In the genomic region with DNA sequence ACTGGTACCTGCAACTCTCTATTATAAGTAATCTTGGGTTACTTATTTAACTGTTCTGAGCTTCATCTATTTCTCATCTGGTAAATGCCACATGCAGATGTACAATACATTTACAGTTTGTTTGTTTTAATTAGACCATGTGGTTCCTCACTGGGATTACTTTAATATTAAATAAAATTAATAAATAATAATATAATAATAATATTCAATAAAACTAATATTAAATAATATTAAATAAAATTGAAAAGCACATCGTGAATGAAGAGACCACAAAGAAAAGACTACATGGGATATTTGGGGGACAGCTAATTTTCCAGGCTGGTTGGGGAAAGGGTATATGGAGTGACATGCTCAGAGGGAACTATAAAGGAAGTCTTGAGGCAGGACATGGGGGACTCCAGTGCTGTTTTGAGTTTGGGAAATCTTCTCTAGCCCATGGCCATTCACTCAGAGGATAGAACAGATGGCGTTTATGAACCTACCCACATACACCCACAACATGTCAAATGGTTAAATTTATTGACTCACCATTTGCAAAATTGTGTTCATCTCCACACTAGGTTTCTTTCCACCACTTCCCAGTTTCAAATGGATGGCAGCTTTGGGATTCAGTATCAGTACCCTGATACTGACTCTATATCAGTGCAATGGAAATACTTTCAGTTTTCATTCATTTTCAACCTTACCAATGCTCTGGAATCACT, we compare ENCODE assay signal across 21 cellular contexts. TPM values are rescaled to one million over a fixed set of nuclear protein-coding genes. Genes with fewer than 3 reads are reported as not detected.
DNase-seq lines count a peak whose midpoint lies in the region; FAIRE-seq and TF ChIP-seq lines count a peak whose summit lies in the region.
"Had no signal": no experiment of that assay in that cellular context is flagged by ENCODE, and none has a peak within 500 bp of the region (broad histone marks: within the 10 kb centered on the region; RNA-seq: fewer than 3 reads in every experiment).

No MANE protein-coding gene starts in this region.

- POLR2A ChIA-PET in HEK293 (lab: Yijun Ruan, JAX), result no interaction called here

- H3K36me3 ChIP-seq in ACC112 (ENCODE audit: insufficient read depth, low read length) (no peaks in the 10 kb centered on the region), HEK293 (ENCODE audit: control insufficient read depth in 2 of 2, insufficient read depth in 1 of 2, low read length in 2 of 2) (no peaks in the 10 kb centered on the region), keratinocyte (ENCODE audit: control insufficient read depth in 2 of 2, extremely low read depth in 1 of 2, insufficient read depth in 2 of 2, low read length in 2 of 2) (no peaks in the 10 kb centered on the region)
- H3K36me3 ChIP-seq: BE2C; BLaER1 treated with 17β-estradiol and CSF1 and Interleukin-3, amounts not matched to agents 10 nM and 100 nM; HAP-1 had no signal

- DNase-seq in keratinocyte (ENCODE audit: low read depth, low spot score) (no peak), NCI-H2107 (lab: John Stamatoyannopoulos, UW) (no peak), RPMI8226 (no peak)
- no peak for DNase-seq in activated effector memory CD4-positive, alpha-beta T cell treated with anti-CD3 and anti-CD28 coated beads, Interleukin-2, amount 50 U/mL, for 16 hours
- DNase-seq: ACHN; AML-193; BE2C; CD4-positive, alpha-beta T cell; CD8-positive, alpha-beta memory T cell; DMS153; DND-41; GOT3 had no signal

- H3K9me3 ChIP-seq in HEK293 (ENCODE audit: control insufficient read depth, insufficient read depth, low read depth, low read length), result no peaks in the 10 kb centered on the region
- H3K9me3 ChIP-seq in keratinocyte (ENCODE audit: control insufficient read depth, low read depth, low read length), result no peaks in the 10 kb centered on the region
- H3K9me3 ChIP-seq: BE2C; BLaER1 treated with 17β-estradiol and CSF1 and Interleukin-3, amounts not matched to agents 10 nM and 100 nM; HAP-1 had no signal

- H2AFZ ChIP-seq in ACC112 (ENCODE audit: low read length, unreplicated experiment) (peak overlapping the region; percentile 43), keratinocyte (ENCODE audit: control insufficient read depth, low read length) (no peak overlapping the region)

- H3K4me3 ChIP-seq in ACC112 (ENCODE audit: low read depth, low read length), result no peak overlapping the region
- H3K4me3 ChIP-seq in HEK293 (ENCODE audit: low read depth, low read length), result no peak overlapping the region
- H3K4me3 ChIP-seq in keratinocyte (ENCODE audit: control insufficient read depth in 2 of 3, extremely low read depth in 1 of 3, insufficient read depth in 2 of 3, low read depth in 1 of 3, low read length in 3 of 3), result no peak overlapping the region
- H3K4me3 ChIP-seq: BLaER1 treated with 17β-estradiol and CSF1 and Interleukin-3, amounts not matched to agents 10 nM and 100 nM; HAP-1 had no signal

- H3K4me2 ChIP-seq in keratinocyte (ENCODE audit: control insufficient read depth, extremely low read depth, insufficient read depth, low read depth, low read length), result no peak overlapping the region
- H3K4me2 ChIP-seq: BLaER1 treated with 17β-estradiol and CSF1 and Interleukin-3, amounts not matched to agents 10 nM and 100 nM had no signal

- dilution Hi-C loops in keratinocyte (cut with MboI; ENCODE audit: extremely low pct_ligation_motif_present, low sequenced_read_pairs), result no loop called here

- no peaks in the 10 kb centered on the region for H4K20me1 ChIP-seq in keratinocyte (ENCODE audit: control insufficient read depth, extremely low read depth, insufficient read depth, low read length)
- H4K20me1 ChIP-seq: BLaER1 treated with 17β-estradiol and CSF1 and Interleukin-3, amounts not matched to agents 10 nM and 100 nM had no signal

- CTCF ChIA-PET in HEK293 (lab: Yijun Ruan, JAX), result interaction anchor here (0.6 to 0.7 kb wide), 2 partner anchors 59 to 1725 kb away, joined by 3 to 5 read pairs; no protein-coding TSS in a partner anchor

- H3K27me3 ChIP-seq in ACC112 (ENCODE audit: insufficient read depth, low read length) (no peaks in the 10 kb centered on the region), keratinocyte (ENCODE audit: control insufficient read depth, extremely low read depth, insufficient read depth, low read length) (no peaks in the 10 kb centered on the region)
- H3K27me3 ChIP-seq: BE2C; BLaER1 treated with 17β-estradiol and CSF1 and Interleukin-3, amounts not matched to agents 10 nM and 100 nM had no signal

- peak; percentile 56 for FAIRE-seq in A204.1 (lab: Jason Lieb, UNC)
- peak; percentile 39 for FAIRE-seq in keratinocyte (lab: Jason Lieb, UNC)
- FAIRE-seq: D721Med, GM12892, H54 had no signal

- H3K79me2 ChIP-seq in ACC112 (ENCODE audit: control insufficient read depth, insufficient read depth, low read length, unreplicated experiment) (no peaks in the 10 kb centered on the region), keratinocyte (ENCODE audit: control insufficient read depth, insufficient read depth, low read length) (no peaks in the 10 kb centered on the region)

- no peak overlapping the region for H3K27ac ChIP-seq in ACC112 (ENCODE audit: low read depth, low read length)
- no peak overlapping the region for H3K27ac ChIP-seq in HEK293 (ENCODE audit: extremely low read depth, low read depth, low read length)
- H3K27ac ChIP-seq in keratinocyte (ENCODE audit: control insufficient read depth, insufficient read depth, low read length), result no peak overlapping the region
- H3K27ac ChIP-seq: BLaER1 treated with 17β-estradiol and CSF1 and Interleukin-3, amounts not matched to agents 10 nM and 100 nM had no signal

- H3K9ac ChIP-seq in keratinocyte (ENCODE audit: control insufficient read depth, extremely low read depth, insufficient read depth, low read length), result no peak overlapping the region
- H3K9ac ChIP-seq: BLaER1 treated with 17β-estradiol and CSF1 and Interleukin-3, amounts not matched to agents 10 nM and 100 nM had no signal

- H3K9me1 ChIP-seq in keratinocyte (ENCODE audit: control insufficient read depth, extremely low read depth, insufficient read depth, low read length), result no peaks in the 10 kb centered on the region

- no peaks in the 10 kb centered on the region for H3K4me1 ChIP-seq in ACC112 (ENCODE audit: control insufficient read depth, insufficient read depth, low read length, unreplicated experiment)
- H3K4me1 ChIP-seq in HEK293 (ENCODE audit: control insufficient read depth, insufficient read depth, low read length), result no peaks in the 10 kb centered on the region
- no peaks in the 10 kb centered on the region for H3K4me1 ChIP-seq in keratinocyte (ENCODE audit: control insufficient read depth, extremely low read depth, insufficient read depth, low read length)
- H3K4me1 ChIP-seq: BE2C; BLaER1 treated with 17β-estradiol and CSF1 and Interleukin-3, amounts not matched to agents 10 nM and 100 nM; HAP-1 had no signal

- TF ChIP-seq CTCF in HEK293 (tag by site-specific recombination; IDR thresholded peaks at IDR 0.05) (no peak), keratinocyte (optimal IDR thresholded peaks at IDR 0.05 in 1 of 3, IDR thresholded peaks at IDR 0.05 in 1 of 3, conservative IDR thresholded peaks at IDR 0.05 in 1 of 3; ENCODE audit: extremely low read depth in 1 of 3, insufficient read depth in 2 of 3, low read length in 3 of 3) (no peak)

TF ChIP-seq in HEK293, 187 proteins besides CTCF, POLR2A, EP300 and RAD21:
- TF ChIP-seq ZNF529 (tag by site-specific recombination; IDR thresholded peaks at IDR 0.05; ENCODE audit: insufficient replicate concordance) (no peak), ZNF112 (tag by site-specific recombination; IDR thresholded peaks at IDR 0.05) (no peak), EGR2 (tag by site-specific recombination; IDR thresholded peaks at IDR 0.05; ENCODE audit: low read depth) (peak; percentile 69), GLIS2 (tag by site-specific recombination; IDR thresholded peaks at IDR 0.05) (no peak), ZNF600 (tag by site-specific recombination; IDR thresholded peaks at IDR 0.05) (no peak), TRIM28 (IDR thresholded peaks at IDR 0.05; ENCODE audit: borderline replicate concordance, low read length) (no peak), ZFHX2 (tag by site-specific recombination; conservative IDR thresholded peaks at IDR 0.05) (peak; percentile 75)

RNA-seq across cellular contexts. Expression of a gene that starts 25.6 kb away (rescaled TPM):
- 0.14 to 0.23 TPM (median 0.20 TPM) in 3 replicates for polyA plus RNA-seq in keratinocyte
- not detected for polyA plus RNA-seq in keratinocyte (2011; ENCODE audit: low read depth)
- 0.10 and 0.13 TPM in 2 replicates for polyA plus RNA-seq in keratinocyte (2011; cell fraction: cytosol; rRNA removed)
- polyA plus RNA-seq in keratinocyte (2011; cell fraction: nucleus; rRNA removed), result 0.29 and 0.57 TPM in 2 replicates
- 0.07 and 0.21 TPM in 2 replicates for polyA plus RNA-seq in keratinocyte (2012; ENCODE audit: low replicate concordance)
- polyA minus RNA-seq in keratinocyte, result 0.32 to 0.53 TPM in 2 of 3 replicates, not detected in the other
- not detected for polyA minus RNA-seq in keratinocyte (2011; cell fraction: cytosol; rRNA and poly(A)+ RNA removed)
- polyA minus RNA-seq in keratinocyte (2011; cell fraction: nucleus; rRNA and poly(A)+ RNA removed), result 0.32 TPM in 1 of 2 replicates, not detected in the other
- polyA plus RNA-seq: CD14-positive monocyte; CD8-positive, alpha-beta memory T cell had no signal
